Comparison of ENCODE assay signal across 7 cellular contexts in genomic region chr4:163221467-163221866, GRCh38.
"Had no signal": no experiment of that assay in that cellular context is flagged by ENCODE, and none has a peak within 500 bp of the region (broad histone marks: within the 10 kb centered on the region; RNA-seq: fewer than 3 reads in every experiment).

No MANE protein-coding gene starts in this region.

- DNase-seq: IMR-90, KBM-7, KG1 had no signal

- H3K9ac ChIP-seq: KMS-11 had no signal

- FAIRE-seq: HepG2, HTR-8/SVneo had no signal

- H3K27ac ChIP-seq: HL-60, KMS-11 had no signal

- H3K4me2 ChIP-seq: KMS-11 had no signal

- ATAC-seq: HepG2 had no signal
